In the genomic region with DNA sequence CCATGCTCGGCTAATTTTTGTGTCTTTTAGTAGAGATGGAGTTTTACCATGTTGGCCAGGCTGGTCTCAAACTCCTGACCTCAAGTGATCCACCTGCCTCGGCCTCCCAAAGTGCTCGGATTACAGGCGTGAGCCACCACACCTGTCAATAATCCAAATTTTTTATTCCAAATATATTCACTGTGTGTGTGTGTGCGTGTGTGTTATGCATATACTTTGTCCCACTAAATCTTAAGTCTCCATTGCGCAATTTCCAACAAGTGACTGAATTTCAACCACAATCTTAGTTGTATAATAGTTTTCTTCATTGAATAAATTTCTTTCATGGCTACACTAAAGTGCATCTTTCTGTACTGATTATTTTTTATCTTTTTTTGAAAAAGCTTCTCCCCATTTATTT, we compare ENCODE assay signal across 14 cellular contexts.
"Had no signal": no experiment of that assay in that cellular context is flagged by ENCODE, and none has a peak within 500 bp of the region (broad histone marks: within the 10 kb centered on the region; RNA-seq: fewer than 3 reads in every experiment).

No MANE protein-coding gene starts in this region.

- H3K9me3 Mint-ChIP-seq: activated B cell treated with CpG ODN at 0.5 μM for 24 hours; activated CD4-positive, alpha-beta T cell treated with anti-CD3 and anti-CD28 coated beads, Interleukin-2, amount 10 ng/mL, durations not matched to agents 7 days and 5 days; naive thymus-derived CD8-positive, alpha-beta T cell had no signal

- H3K4me3 Mint-ChIP-seq: activated B cell treated with CpG ODN at 0.5 μM for 24 hours; activated CD4-positive, alpha-beta T cell treated with anti-CD3 and anti-CD28 coated beads, Interleukin-2, amount 10 ng/mL, durations not matched to agents 7 days and 5 days had no signal

- H3K27ac Mint-ChIP-seq: activated B cell treated with CpG ODN at 0.5 μM for 24 hours; activated CD4-positive, alpha-beta T cell treated with anti-CD3 and anti-CD28 coated beads, Interleukin-2, amount 10 ng/mL, durations not matched to agents 7 days and 5 days had no signal

- DNase-seq: activated B cell treated with CpG ODN at 0.5 μM for 24 hours; activated CD4-positive, alpha-beta T cell treated with anti-CD3 and anti-CD28 coated beads, Interleukin-2, amount 10 ng/mL, durations not matched to agents 7 days and 5 days; activated effector memory CD4-positive, alpha-beta T cell treated with anti-CD3 and anti-CD28 coated beads, Interleukin-2, amount 50 U/mL, for 16 hours; activated T-cell treated with anti-CD3 and anti-CD28 coated beads, Interleukin-2, amount 50 U/mL, for 1 hour; colonic mucosa; gastrocnemius medialis; heart right ventricle; mammary epithelial cell; naive thymus-derived CD8-positive, alpha-beta T cell; sigmoid colon; stimulated activated CD4-positive, alpha-beta T cell treated with anti-CD3 and anti-CD28 coated beads, Interleukin-12 subunit alpha, Interleukin-12 subunit beta, amount 100 ng/mL, for 4 hours; stimulated activated naive CD4-positive, alpha-beta T cell; substantia nigra; trophoblast cell had no signal

- ATAC-seq: gastrocnemius medialis; heart right ventricle; naive thymus-derived CD8-positive, alpha-beta T cell had no signal

- H3K27me3 Mint-ChIP-seq: activated B cell treated with CpG ODN at 0.5 μM for 24 hours; activated CD4-positive, alpha-beta T cell treated with anti-CD3 and anti-CD28 coated beads, Interleukin-2, amount 10 ng/mL, durations not matched to agents 7 days and 5 days; naive thymus-derived CD8-positive, alpha-beta T cell had no signal
